8 cellular contexts compared by ENCODE assay signal in the genomic region with DNA sequence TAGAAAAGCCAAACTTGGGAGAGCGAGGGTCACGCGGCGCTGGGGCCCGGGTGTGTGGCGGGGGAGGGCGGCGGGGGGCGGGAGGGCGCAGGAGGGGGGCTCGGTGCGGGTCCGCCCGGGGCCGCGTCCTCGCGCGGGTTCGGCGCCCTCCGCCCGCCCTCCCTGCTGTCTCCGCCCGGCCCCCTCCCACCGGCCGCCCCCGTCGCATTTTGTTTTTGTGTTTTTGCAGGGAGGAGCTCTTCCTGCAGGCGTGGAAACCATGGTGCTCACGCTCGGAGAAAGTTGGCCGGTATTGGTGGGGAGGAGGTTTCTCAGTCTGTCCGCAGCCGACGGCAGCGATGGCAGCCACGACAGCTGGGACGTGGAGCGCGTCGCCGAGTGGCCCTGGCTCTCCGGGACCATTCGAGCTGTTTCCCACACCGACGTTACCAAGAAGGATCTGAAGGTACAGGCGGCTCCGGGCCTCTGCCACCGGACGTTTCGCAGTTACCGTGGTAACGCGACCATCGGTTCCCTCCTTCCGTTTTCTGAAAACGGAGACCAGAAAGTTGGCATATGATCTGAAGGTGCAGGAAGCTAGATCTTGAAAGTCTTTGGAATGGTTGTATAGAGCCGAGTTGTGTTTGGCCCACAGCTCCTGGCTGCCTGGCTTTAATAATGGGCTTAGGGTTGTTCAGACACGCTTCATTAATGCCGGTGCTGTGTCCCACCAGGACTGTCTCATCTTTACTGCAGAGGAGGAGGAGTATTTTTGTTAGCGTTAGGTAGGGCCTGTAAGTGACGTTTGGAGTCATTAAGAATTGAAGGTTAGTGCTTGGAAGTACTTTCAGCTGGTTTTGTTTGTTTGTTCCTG. TPM values are rescaled to one million over a fixed set of nuclear protein-coding genes. Genes with fewer than 3 reads are reported as not detected.
DNase-seq lines count a peak whose midpoint lies in the region; ATAC-seq, FAIRE-seq and TF ChIP-seq lines count a peak whose summit lies in the region.

No MANE protein-coding gene starts in this region.

- H3K4me3 ChIP-seq in keratinocyte (ENCODE audit: control insufficient read depth in 2 of 3, extremely low read depth in 1 of 3, insufficient read depth in 2 of 3, low read depth in 1 of 3, low read length in 3 of 3): peak overlapping the region; percentile 63 to 75 (median 72)

- peak; percentile 32 for FAIRE-seq in keratinocyte (lab: Jason Lieb, UNC)

- dilution Hi-C loops in keratinocyte (cut with MboI; ENCODE audit: extremely low pct_ligation_motif_present, low sequenced_read_pairs): no loop called here

- H3K4me2 ChIP-seq in keratinocyte (ENCODE audit: control insufficient read depth, extremely low read depth, insufficient read depth, low read depth, low read length): peak overlapping the region; percentile 70

- ATAC-seq in GM21529 (IDR thresholded peaks at IDR 0.05; ENCODE audit: unreplicated experiment) (peak; percentile 16), HG03520 (IDR thresholded peaks at IDR 0.05; ENCODE audit: unreplicated experiment) (no peak)

- peaks cover 31% of the 10 kb centered on the region for H3K79me2 ChIP-seq in keratinocyte (ENCODE audit: control insufficient read depth, insufficient read depth, low read length)

- DNase-seq in DMS 273 (lab: John Stamatoyannopoulos, UW; ENCODE audit: unreplicated experiment): peak; percentile 87
- peak; percentile 76 for DNase-seq in MV-4-11 (lab: John Stamatoyannopoulos, UW)
- DNase-seq in activated CD4-positive, CD25-positive, alpha-beta regulatory T cell treated with anti-CD3 and anti-CD28 coated beads, Interleukin-2, amount 50 U/mL, for 16 hours (ENCODE audit: low read depth, low spot score): peak; percentile 26
- DNase-seq in central memory CD4-positive, alpha-beta T cell: peak; percentile 76
- DNase-seq in keratinocyte (ENCODE audit: low read depth, low spot score): no peak
- DNase-seq in stimulated activated CD4-positive, alpha-beta T cell treated with anti-CD3 and anti-CD28 coated beads, Interleukin-15, amount 100 ng/mL, for 24 hours: peak; percentile 75

- peak overlapping the region; percentile 79 for H3K9ac ChIP-seq in keratinocyte (ENCODE audit: control insufficient read depth, extremely low read depth, insufficient read depth, low read length)

- peaks cover 0 to 3% of the 10 kb centered on the region in 2 experiments for H3K36me3 ChIP-seq in keratinocyte (ENCODE audit: control insufficient read depth in 2 of 2, extremely low read depth in 1 of 2, insufficient read depth in 2 of 2, low read length in 2 of 2)

- peaks cover 10% of the 10 kb centered on the region for H3K4me1 ChIP-seq in keratinocyte (ENCODE audit: control insufficient read depth, extremely low read depth, insufficient read depth, low read length)

- H3K9me1 ChIP-seq in keratinocyte (ENCODE audit: control insufficient read depth, extremely low read depth, insufficient read depth, low read length): no peaks in the 10 kb centered on the region

- H4K20me1 ChIP-seq in keratinocyte (ENCODE audit: control insufficient read depth, extremely low read depth, insufficient read depth, low read length): no peaks in the 10 kb centered on the region

- H3K27ac ChIP-seq in keratinocyte (ENCODE audit: control insufficient read depth, insufficient read depth, low read length): peak overlapping the region; percentile 98

- no peaks in the 10 kb centered on the region for H3K27me3 ChIP-seq in keratinocyte (ENCODE audit: control insufficient read depth, extremely low read depth, insufficient read depth, low read length)

- TF ChIP-seq CTCF in keratinocyte (optimal IDR thresholded peaks at IDR 0.05 in 1 of 3, IDR thresholded peaks at IDR 0.05 in 1 of 3, conservative IDR thresholded peaks at IDR 0.05 in 1 of 3; ENCODE audit: extremely low read depth in 1 of 3, insufficient read depth in 2 of 3, low read length in 3 of 3): no peak

- peak overlapping the region; percentile 76 for H2AFZ ChIP-seq in keratinocyte (ENCODE audit: control insufficient read depth, low read length)

- H3K9me3 ChIP-seq in keratinocyte (ENCODE audit: control insufficient read depth, low read depth, low read length): no peaks in the 10 kb centered on the region

RNA-seq across cellular contexts. Expression of gene KDM3A, which starts 0.8 kb away (rescaled TPM):
- 16.0 to 32.9 TPM (median 28.6 TPM) in 3 replicates for polyA plus RNA-seq in keratinocyte
- 162 TPM for polyA plus RNA-seq in keratinocyte (2011; ENCODE audit: low read depth)
- 8.9 and 18.5 TPM in 2 replicates for polyA plus RNA-seq in keratinocyte (2011; cell fraction: cytosol; rRNA removed)
- polyA plus RNA-seq in keratinocyte (2011; cell fraction: nucleus; rRNA removed): 52.1 and 64.7 TPM in 2 replicates
- polyA plus RNA-seq in keratinocyte (2012; ENCODE audit: low replicate concordance): 10.0 and 32.2 TPM in 2 replicates
- 21.0 to 51.0 TPM (median 30.7 TPM) in 3 replicates for polyA minus RNA-seq in keratinocyte
- 17.3 TPM for polyA minus RNA-seq in keratinocyte (2011; cell fraction: cytosol; rRNA and poly(A)+ RNA removed)
- polyA minus RNA-seq in keratinocyte (2011; cell fraction: nucleus; rRNA and poly(A)+ RNA removed): 37.5 and 52.9 TPM in 2 replicates
